In genomic region chr5:134541736-134542376, GRCh38 we compare ENCODE assay signal across 9 cellular contexts. TPM values are rescaled to one million over a fixed set of nuclear protein-coding genes. Genes with fewer than 3 reads are reported as not detected.
DNase-seq lines count a peak whose midpoint lies in the region; ATAC-seq, FAIRE-seq and TF ChIP-seq lines count a peak whose summit lies in the region.
"Had no signal": no experiment of that assay in that cellular context is flagged by ENCODE, and none has a peak within 500 bp of the region (broad histone marks: within the 10 kb centered on the region; RNA-seq: fewer than 3 reads in every experiment).

No MANE protein-coding gene starts in this region.

- no peak overlapping the region for H2AFZ ChIP-seq in GM12878 (ENCODE audit: control insufficient read depth, low read depth, low read length)

- CTCF ChIA-PET in CD8-positive, alpha-beta T cell (lab: Charles Lee), result interaction anchor here (1.1 to 3.0 kb wide), 2 partner anchors 13 to 45 kb away, joined by 4 to 16 read pairs; no protein-coding TSS in a partner anchor
- CTCF ChIA-PET in GM12878 (lab: Yijun Ruan, JAX), result interaction anchor here (1.0 to 9.9 kb wide), 5 partner anchors 11 to 46 kb away, joined by 3 to 145 read pairs (median 8); partner anchors contain the start of gene JADE2

- DNase-seq in CD8-positive, alpha-beta T cell, result no peak
- no peak for DNase-seq in GM12878 (ENCODE audit: low read depth, low spot score)
- DNase-seq in mesendoderm, result peak; percentile 85
- no peak for DNase-seq in occipital lobe (lab: John Stamatoyannopoulos, UW)
- DNase-seq in coronary artery (ENCODE audit: low spot score), result no peak
- DNase-seq in NCI-H2196 treated with DMSO at 0.1 percent for 48 hours (lab: John Stamatoyannopoulos, UW; ENCODE audit: unreplicated experiment), result no peak
- no peak for DNase-seq in GOT3 (lab: John Stamatoyannopoulos, UW)

- FAIRE-seq in GM12878 (lab: Jason Lieb, UNC), result no peak

- H3K36me3 Mint-ChIP-seq in CD8-positive, alpha-beta T cell, result peaks cover 75% of the 10 kb centered on the region

- peak overlapping the region; percentile 46 for H3K27ac Mint-ChIP-seq in CD8-positive, alpha-beta T cell

- no peaks in the 10 kb centered on the region for H3K9me3 Mint-ChIP-seq in CD8-positive, alpha-beta T cell

- peaks cover 15% of the 10 kb centered on the region for H3K79me1 ChIP-seq in mesendoderm (ENCODE audit: low read length)

- H2BK5ac ChIP-seq in mesendoderm (ENCODE audit: low read length), result no peak overlapping the region

- H3K36me3 ChIP-seq in CD8-positive, alpha-beta T cell (ENCODE audit: insufficient read depth, low read length), result peaks cover 50% of the 10 kb centered on the region
- H3K36me3 ChIP-seq in GM12878 (ENCODE audit: control insufficient read depth in 2 of 2, insufficient read depth in 2 of 2, low read length in 1 of 2), result peaks cover 16 to 17% of the 10 kb centered on the region in 2 experiments
- peaks cover 3% of the 10 kb centered on the region for H3K36me3 ChIP-seq in mesendoderm (ENCODE audit: control insufficient read depth, insufficient read depth, low read length)

- no peak for TF ChIP-seq EP300 in GM12878 (IDR thresholded peaks at IDR 0.05; ENCODE audit: borderline replicate concordance in 1 of 2, control insufficient read depth in 1 of 2, low read depth in 2 of 2, low read length in 2 of 2)

- H4K8ac ChIP-seq in mesendoderm (ENCODE audit: low read depth, low read length), result no peak overlapping the region

- H3K18ac ChIP-seq in mesendoderm (ENCODE audit: low read length), result no peak overlapping the region

- SMC1A ChIA-PET in GM12878 (lab: Charles Lee; ENCODE audit: uncharacterized antibody, unreplicated experiment), result interaction anchor here (0.6 to 8.8 kb wide), 5 partner anchors 9 to 82 kb away, joined by 3 to 148 read pairs (median 4); partner anchors contain the start of gene JADE2

- peaks cover 48% of the 10 kb centered on the region for H3K4me1 Mint-ChIP-seq in CD8-positive, alpha-beta T cell (ENCODE audit: low read depth)

- no peak overlapping the region for H2AK5ac ChIP-seq in mesendoderm (ENCODE audit: low read length)

- TF ChIP-seq RAD21 in GM12878 (IDR thresholded peaks at IDR 0.05; ENCODE audit: insufficient read depth, low read depth, low read length), result no peak

- H3K56ac ChIP-seq in mesendoderm (ENCODE audit: low read length), result no peak overlapping the region

- ATAC-seq in CD8-positive, alpha-beta T cell, result no peak
- ATAC-seq in HG03354 (IDR thresholded peaks at IDR 0.05; ENCODE audit: poor library complexity, severe bottlenecking, unreplicated experiment) (peak; percentile 10), GM12878 (peak; percentile 23)

- no peak overlapping the region for H3K4me3 Mint-ChIP-seq in CD8-positive, alpha-beta T cell

- H3K4ac ChIP-seq in mesendoderm (ENCODE audit: low read depth, low read length), result no peak overlapping the region

- H4K5ac ChIP-seq in mesendoderm (ENCODE audit: low read length), result no peak overlapping the region

- H3K23ac ChIP-seq in mesendoderm (ENCODE audit: low read length), result no peak overlapping the region

- H3K4me1 ChIP-seq in CD8-positive, alpha-beta T cell (ENCODE audit: insufficient read depth, low read length), result peaks cover 41% of the 10 kb centered on the region
- H3K4me1 ChIP-seq in GM12878 (ENCODE audit: control insufficient read depth, insufficient read depth, low read length), result peaks cover 63% of the 10 kb centered on the region
- H3K4me1 ChIP-seq in mesendoderm (ENCODE audit: control insufficient read depth, low read depth, low read length), result peaks cover 7% of the 10 kb centered on the region

- POLR2A ChIA-PET in CD8-positive, alpha-beta T cell (lab: Charles Lee), result no interaction called here
- POLR2A ChIA-PET in GM12878 (lab: Charles Lee), result interaction anchor here (0.6 to 8.5 kb wide), 9 partner anchors 9 to 324 kb away, joined by 3 to 113 read pairs (median 9); no protein-coding TSS in a partner anchor

- 97% methylated on average over 4 of the region's 4 CpGs for WGBS in GM12878 (ENCODE audit: insufficient coverage, insufficient replicate concordance, low lambda C conversion rate, missing lambda C conversion rate)
- WGBS in mesendoderm (ENCODE audit: extremely low coverage, insufficient coverage, low lambda C conversion rate), result no CpG with 5 or more reads among the region's 4 CpGs

- TF ChIP-seq POLR2A in GM12878 (IDR thresholded peaks at IDR 0.05; ENCODE audit: low read depth, low read length), result no peak

- H3K27me3 Mint-ChIP-seq in CD8-positive, alpha-beta T cell (ENCODE audit: low read depth), result no peaks in the 10 kb centered on the region

- no peaks in the 10 kb centered on the region for H4K20me1 ChIP-seq in GM12878 (ENCODE audit: control insufficient read depth, insufficient read depth)

- no peaks in the 10 kb centered on the region for H3K9me3 ChIP-seq in CD8-positive, alpha-beta T cell (ENCODE audit: low read length)
- no peaks in the 10 kb centered on the region for H3K9me3 ChIP-seq in GM12878 (replicated peaks; ENCODE audit: control insufficient read depth, insufficient read depth, low read length)
- H3K9me3 ChIP-seq: psoas muscle had no signal

- H3K27ac ChIP-seq in CD8-positive, alpha-beta T cell (ENCODE audit: low read depth, low read length), result no peak overlapping the region
- H3K27ac ChIP-seq in GM12878 (ENCODE audit: control insufficient read depth, insufficient read depth), result peak overlapping the region; percentile 91
- H3K27ac ChIP-seq in mesendoderm (ENCODE audit: low read depth, low read length), result no peak overlapping the region
- H3K27ac ChIP-seq in coronary artery, result no peak overlapping the region
- H3K27ac ChIP-seq: psoas muscle had no signal

- H3K4me2 ChIP-seq in GM12878 (ENCODE audit: control insufficient read depth, insufficient read depth) (peak overlapping the region; percentile 47; the same call in 1 of the 2 replicates), mesendoderm (ENCODE audit: low read length) (no peak overlapping the region)

- BruUV-seq in GM12878 (replicated peaks; lab: Mats Ljungman, UMichigan), result no TSS peak

- in situ Hi-C loops in GM12878 (cut with MboI), result no loop called here

- H2BK15ac ChIP-seq in mesendoderm (replicated peaks; ENCODE audit: low read depth), result no peak overlapping the region

- H3K27me3 ChIP-seq in CD8-positive, alpha-beta T cell (ENCODE audit: insufficient read depth, low read length), result no peaks in the 10 kb centered on the region
- H3K27me3 ChIP-seq in GM12878 (replicated peaks in 1 of 2; ENCODE audit: control insufficient read depth in 2 of 2, insufficient read depth in 2 of 2, low read length in 1 of 2), result no peaks in the 10 kb centered on the region
- no peaks in the 10 kb centered on the region for H3K27me3 ChIP-seq in mesendoderm (ENCODE audit: insufficient read depth, low read length, poor library complexity)

- H2BK120ac ChIP-seq in mesendoderm (ENCODE audit: low read depth, low read length), result no peak overlapping the region

- no peak overlapping the region for H3K9ac ChIP-seq in GM12878 (ENCODE audit: control insufficient read depth, insufficient read depth, low read length)
- no peak overlapping the region for H3K9ac ChIP-seq in mesendoderm (ENCODE audit: low read length)

- RAD21 ChIA-PET in GM12878 (lab: Charles Lee; ENCODE audit: unreplicated experiment), result interaction anchor here (0.6 to 8.4 kb wide), 7 partner anchors 9 to 421 kb away, joined by 3 to 144 read pairs (median 10); partner anchors contain the start of gene JADE2

- H3K4me3 ChIP-seq in CD8-positive, alpha-beta T cell (ENCODE audit: low read depth, low read length), result no peak overlapping the region
- no peak overlapping the region for H3K4me3 ChIP-seq in GM12878
- H3K4me3 ChIP-seq in mesendoderm (ENCODE audit: low read length), result no peak overlapping the region
- no peak overlapping the region for H3K4me3 ChIP-seq in coronary artery
- H3K4me3 ChIP-seq: psoas muscle had no signal

- H3K79me2 ChIP-seq in GM12878 (ENCODE audit: control insufficient read depth, insufficient read depth, low read length) (peaks cover 45% of the 10 kb centered on the region), mesendoderm (ENCODE audit: control insufficient read depth, insufficient read depth, low read length) (peaks cover 17% of the 10 kb centered on the region)

- no peak for TF ChIP-seq CTCF in CD8-positive, alpha-beta T cell (IDR thresholded peaks at IDR 0.05)
- no peak for TF ChIP-seq CTCF in GM12878 (IDR thresholded peaks at IDR 0.05 in 2 of 3, conservative IDR thresholded peaks at IDR 0.05 in 1 of 3; ENCODE audit: control insufficient read depth in 2 of 3, extremely low read depth in 1 of 3, insufficient read depth in 1 of 3, low read depth in 3 of 3, low read length in 3 of 3)
- no peak for TF ChIP-seq CTCF in coronary artery (IDR thresholded peaks at IDR 0.05)

- intact Hi-C loops in CD8-positive, alpha-beta T cell (cut with DNase I, micrococcal nuclease), result no loop called here
- intact Hi-C loops in GM12878 (cut with micrococcal nuclease; ENCODE audit: unreplicated experiment), result loop anchor here (2.0 to 5.0 kb wide), 3 partner anchors 13 to 415 kb away; partner anchors contain the start of gene SEC24A

TF ChIP-seq in GM12878, 131 proteins besides CTCF, POLR2A, EP300 and RAD21 (continues in another document):
- TF ChIP-seq NR2C1 (IDR thresholded peaks at IDR 0.05), result no peak

RNA-seq across cellular contexts. Expression of gene JADE2, which starts 16.4 kb away (rescaled TPM):
- total RNA-seq in CD8-positive, alpha-beta T cell, result 100 to 1,000 TPM; 126 to 133 TPM
- 71.9 and 78.0 TPM in 2 replicates for total RNA-seq in GM12878 (2013; cell fraction: nucleolus; rRNA removed)
- total RNA-seq in GM12878 (2014; rRNA removed), result 35.9 and 40.0 TPM in 2 replicates
- total RNA-seq in GM12878 (2014; rRNA removed; fragmentation: Illumina TruSeq; extraction: Trizol), result 19.9 and 23.6 TPM in 2 replicates
- 66.1 and 67.0 TPM in 2 replicates for total RNA-seq in GM12878 (2021)
- polyA plus RNA-seq in GM12878 (2011; ENCODE audit: low read depth), result 9.3 TPM
- polyA plus RNA-seq in GM12878 (2011; rRNA removed), result 18.7 and 31.5 TPM in 2 replicates
- polyA plus RNA-seq in GM12878 (2011; cell fraction: cytosol; rRNA removed), result 32.4 and 44.8 TPM in 2 replicates
- polyA plus RNA-seq in GM12878 (2011; cell fraction: nucleus; rRNA removed), result 47.8 and 58.6 TPM in 2 replicates
- 22.9 and 26.2 TPM in 2 replicates for polyA plus RNA-seq in GM12878 (2012)
- 11.3 and 21.2 TPM in 2 replicates for polyA plus RNA-seq in GM12878 (2014; fragmentation: Illumina TruSeq; extraction: Trizol)
- polyA plus RNA-seq in GM12878 (2014; fragmentation: Nextera tagmentation; extraction: Ambion mirVana), result 1 to 10 TPM; 1.5 to 2.3 TPM
- polyA plus RNA-seq in GM12878 (2014; rRNA removed), result 35.3 and 46.9 TPM in 2 replicates
- 10 to 100 TPM; 13.1 to 15.6 TPM for polyA plus RNA-seq in GM12878 (2016; fragmentation: Nextera tagmentation; extraction: Ambion mirVana)
- 47.3 and 68.9 TPM in 2 replicates for polyA minus RNA-seq in GM12878 (2011; rRNA and poly(A)+ RNA removed)
- 22.5 and 26.8 TPM in 2 replicates for polyA minus RNA-seq in GM12878 (2011; cell fraction: cytosol; rRNA and poly(A)+ RNA removed)
- 21.9 and 35.7 TPM in 2 replicates for polyA minus RNA-seq in GM12878 (2011; cell fraction: nucleus; rRNA and poly(A)+ RNA removed)
- 36.2 TPM for polyA plus RNA-seq in mesendoderm (2013, experiment 1 of 2)
- 36.7 TPM for polyA plus RNA-seq in mesendoderm (2013, experiment 2 of 2)
- 3.7 TPM for total RNA-seq in occipital lobe
